In genomic region chr16:70434489-70435260, GRCh38 we compare ENCODE assay signal across 16 cellular contexts. TPM values are rescaled to one million over a fixed set of nuclear protein-coding genes. Genes with fewer than 3 reads are reported as not detected.
A peak's percentile ranks its signal among the peaks of the same experiment; 100 is the strongest.
DNase-seq lines count a peak whose midpoint lies in the region; ATAC-seq and TF ChIP-seq lines count a peak whose summit lies in the region.
"Had no signal": no experiment of that assay in that cellular context is flagged by ENCODE, and none has a peak within 500 bp of the region (broad histone marks: within the 10 kb centered on the region; RNA-seq: fewer than 3 reads in every experiment).

No MANE protein-coding gene starts in this region.

- H3K27ac ChIP-seq in CD4-positive, CD25-positive, alpha-beta regulatory T cell (ENCODE audit: insufficient read depth, low read length, poor library complexity, severe bottlenecking) = no peak overlapping the region
- H3K27ac ChIP-seq in neural progenitor cell (no peak overlapping the region), left lung (peak overlapping the region in 1 of 2 donors; percentile 95)
- H3K27ac ChIP-seq: ovary had no signal

- peaks cover 32% of the 10 kb centered on the region for H4K20me1 ChIP-seq in neural progenitor cell (ENCODE audit: low read depth)

- TF ChIP-seq CTCF in brain (conservative IDR thresholded peaks at IDR 0.05) = no peak
- no peak for TF ChIP-seq CTCF in neural progenitor cell (IDR thresholded peaks at IDR 0.05)
- TF ChIP-seq CTCF in left lung (IDR thresholded peaks at IDR 0.05) = no peak

- no peaks in the 10 kb centered on the region for H3K9me3 ChIP-seq in CD4-positive, CD25-positive, alpha-beta regulatory T cell (ENCODE audit: control insufficient read depth in 2 of 2, low read length in 2 of 2)
- no peaks in the 10 kb centered on the region for H3K9me3 ChIP-seq in neural progenitor cell (ENCODE audit: low read depth)
- no peaks in the 10 kb centered on the region for H3K9me3 ChIP-seq in left lung
- H3K9me3 ChIP-seq: ovary, stomach had no signal

- no peaks in the 10 kb centered on the region for H3K27me3 ChIP-seq in CD4-positive, CD25-positive, alpha-beta regulatory T cell (ENCODE audit: control insufficient read depth, insufficient read depth, low read length)
- no peaks in the 10 kb centered on the region for H3K27me3 ChIP-seq in neural progenitor cell
- no peaks in the 10 kb centered on the region for H3K27me3 ChIP-seq in left lung
- H3K27me3 ChIP-seq: ovary, stomach had no signal

- H3K4me1 ChIP-seq in CD4-positive, CD25-positive, alpha-beta regulatory T cell (ENCODE audit: control insufficient read depth, insufficient read depth, low read length, poor library complexity, severe bottlenecking) = peaks cover 62% of the 10 kb centered on the region
- H3K4me1 ChIP-seq in neural progenitor cell (peaks cover 35% of the 10 kb centered on the region), left lung (peaks cover 52 to 88% of the 10 kb centered on the region in 2 donors)

- no peak for ATAC-seq in CD4-positive, CD25-positive, alpha-beta regulatory T cell (ENCODE audit: low read depth in 2 of 2)
- no peak for ATAC-seq in left lung
- no peak for ATAC-seq in GM18502 (IDR thresholded peaks at IDR 0.05; ENCODE audit: poor library complexity, unreplicated experiment)
- ATAC-seq: activated CD8-positive, alpha-beta T cell treated with anti-CD3 and anti-CD28 coated beads for 36 hours had no signal

- no peak overlapping the region for H2AFZ ChIP-seq in neural progenitor cell (replicated peaks)

- H3K4me3 Mint-ChIP-seq in CD4-positive, CD25-positive, alpha-beta regulatory T cell = peak overlapping the region in 3 of 4 donors; percentile 11 to 71 (median 11)
- H3K4me3 Mint-ChIP-seq in IgD-negative memory B cell (peak overlapping the region in 3 of 4 donors; percentile 1 to 74 (median 17)), brain (peak overlapping the region in 2 of 5 experiments; percentile 16 to 26), neural progenitor cell (no peak overlapping the region)
- H3K4me3 Mint-ChIP-seq: activated CD8-positive, alpha-beta T cell treated with anti-CD3 and anti-CD28 coated beads for 36 hours; immature natural killer cell had no signal

- H3K9me3 Mint-ChIP-seq in CD4-positive, CD25-positive, alpha-beta regulatory T cell = peaks cover 0 to 2% (median 0%) of the 10 kb centered on the region in 7 donors
- no peaks in the 10 kb centered on the region for H3K9me3 Mint-ChIP-seq in IgD-negative memory B cell
- no peaks in the 10 kb centered on the region for H3K9me3 Mint-ChIP-seq in brain
- H3K9me3 Mint-ChIP-seq in neural progenitor cell = no peaks in the 10 kb centered on the region
- H3K9me3 Mint-ChIP-seq: activated CD8-positive, alpha-beta T cell treated with anti-CD3 and anti-CD28 coated beads for 36 hours; immature natural killer cell had no signal

- no peak overlapping the region for H3K4me2 ChIP-seq in neural progenitor cell

- H3K4me1 Mint-ChIP-seq in CD4-positive, CD25-positive, alpha-beta regulatory T cell = peaks cover 4 to 87% (median 57%) of the 10 kb centered on the region in 4 donors
- H3K4me1 Mint-ChIP-seq in IgD-negative memory B cell (peaks cover 43 to 63% (median 55%) of the 10 kb centered on the region in 3 donors), brain (peaks cover 80% of the 10 kb centered on the region), neural progenitor cell (peaks cover 66% of the 10 kb centered on the region)

- intact Hi-C loops in left lung (cut with DNase I) = no loop called here

- peaks cover 8% of the 10 kb centered on the region for H3K36me3 Mint-ChIP-seq in CD4-positive, CD25-positive, alpha-beta regulatory T cell
- H3K36me3 Mint-ChIP-seq in IgD-negative memory B cell = no peaks in the 10 kb centered on the region
- peaks cover 11% of the 10 kb centered on the region for H3K36me3 Mint-ChIP-seq in brain
- peaks cover 7% of the 10 kb centered on the region for H3K36me3 Mint-ChIP-seq in neural progenitor cell

- peaks cover 89% of the 10 kb centered on the region for H3K79me2 ChIP-seq in neural progenitor cell (ENCODE audit: low read depth)

- peaks cover 30% of the 10 kb centered on the region for H3F3A ChIP-seq in neural progenitor cell (ENCODE audit: low read depth)

- DNase-seq in CD4-positive, CD25-positive, alpha-beta regulatory T cell = no peak
- DNase-seq in neural progenitor cell (ENCODE audit: low spot score) (no peak), left lung (no peak), DMS 273 treated with DMSO at 0.1 percent for 48 hours (lab: John Stamatoyannopoulos, UW) (no peak), NCI-H82 treated with DMSO at 0.1 percent for 48 hours (lab: John Stamatoyannopoulos, UW; ENCODE audit: unreplicated experiment) (no peak)
- DNase-seq: activated CD8-positive, alpha-beta T cell treated with anti-CD3 and anti-CD28 coated beads for 36 hours; immature natural killer cell; KG1; NCI-H146; NCI-H446; ovary; PC-3; stomach had no signal

- no peak overlapping the region for H3K9ac ChIP-seq in neural progenitor cell

- H3K4me3 ChIP-seq in CD4-positive, CD25-positive, alpha-beta regulatory T cell (ENCODE audit: low read depth, low read length) = no peak overlapping the region
- no peak overlapping the region for H3K4me3 ChIP-seq in neural progenitor cell
- H3K4me3 ChIP-seq in left lung = no peak overlapping the region
- H3K4me3 ChIP-seq: ovary, stomach had no signal

- peaks cover 6% of the 10 kb centered on the region for H3K36me3 ChIP-seq in CD4-positive, CD25-positive, alpha-beta regulatory T cell (ENCODE audit: control insufficient read depth, insufficient read depth, low read length)
- no peaks in the 10 kb centered on the region for H3K36me3 ChIP-seq in neural progenitor cell
- H3K36me3 ChIP-seq in left lung = no peaks in the 10 kb centered on the region
- H3K36me3 ChIP-seq: ovary, stomach had no signal

- H3K27me3 Mint-ChIP-seq in CD4-positive, CD25-positive, alpha-beta regulatory T cell = no peaks in the 10 kb centered on the region
- H3K27me3 Mint-ChIP-seq in IgD-negative memory B cell = peaks cover 2% of the 10 kb centered on the region
- peaks cover 11% of the 10 kb centered on the region for H3K27me3 Mint-ChIP-seq in brain
- H3K27me3 Mint-ChIP-seq in neural progenitor cell (ENCODE audit: insufficient read depth, low read depth) = peaks cover 3% of the 10 kb centered on the region
- H3K27me3 Mint-ChIP-seq: activated CD8-positive, alpha-beta T cell treated with anti-CD3 and anti-CD28 coated beads for 36 hours had no signal

- peak overlapping the region in 2 of 3 donors; percentile 35 to 71 for H3K27ac Mint-ChIP-seq in CD4-positive, CD25-positive, alpha-beta regulatory T cell
- H3K27ac Mint-ChIP-seq in IgD-negative memory B cell (peak overlapping the region in 2 of 3 donors; percentile 80 to 90), brain (peak overlapping the region in 3 of 5 experiments; percentile 64 to 92 (median 87)), neural progenitor cell (peak overlapping the region; percentile 33)

RNA-seq across cellular contexts. Expression of gene ST3GAL2, which starts 4.2 kb away (rescaled TPM):
- total RNA-seq in CD4-positive, CD25-positive, alpha-beta regulatory T cell = 22.1 TPM
- polyA plus RNA-seq in CD4-positive, CD25-positive, alpha-beta regulatory T cell = 10 to 100 TPM; 10.5 to 17.5 (median 14.6) TPM
- polyA plus RNA-seq in IgD-negative memory B cell = 9.7 TPM
- polyA plus RNA-seq in brain (ENCODE audit: insufficient read depth, low read depth, low replicate concordance) = 17.3 TPM
- total RNA-seq in neural progenitor cell (ENCODE audit: low replicate concordance) = 11.6 and 34.5 TPM in 2 replicates
- 10 to 100 TPM; 28.7 to 35.1 TPM for total RNA-seq in left lung

RNA-seq across cellular contexts. Expression of gene FCSK, which starts 19.7 kb away (rescaled TPM):
- total RNA-seq in CD4-positive, CD25-positive, alpha-beta regulatory T cell = 28.5 TPM
- polyA plus RNA-seq in CD4-positive, CD25-positive, alpha-beta regulatory T cell = 10 to 100 TPM in 1 of 4 donors, 1 to 10 TPM in 3; 5.7 to 11.5 (median 7.7) TPM
- polyA plus RNA-seq in IgD-negative memory B cell (4.6 TPM), brain (ENCODE audit: insufficient read depth, low read depth, low replicate concordance) (9.1 TPM)
- total RNA-seq in neural progenitor cell (ENCODE audit: low replicate concordance) (11.0 and 12.0 TPM in 2 replicates), left lung (10 to 100 TPM; 20.4 to 20.7 TPM)

Comparison
In these comparisons a context has a peak if more than half of its experiments do, and no peak if none do; other contexts are left out.
1. H3K27ac Mint-ChIP-seq: peak in every context shown above with its lines; median percentile 87 in brain; 85 in IgD-negative memory B cell; 53 in CD4-positive, CD25-positive, alpha-beta regulatory T cell; 33 in neural progenitor cell.